In genomic region chr11:11856638-11857037, GRCh38 we compare ENCODE assay signal across 13 cellular contexts. TPM values are rescaled to one million over a fixed set of nuclear protein-coding genes. Genes with fewer than 3 reads are reported as not detected.
DNase-seq lines count a peak whose midpoint lies in the region; ATAC-seq lines count a peak whose summit lies in the region.
"Had no signal": no experiment of that assay in that cellular context is flagged by ENCODE, and none has a peak within 500 bp of the region (broad histone marks: within the 10 kb centered on the region; RNA-seq: fewer than 3 reads in every experiment).

No MANE protein-coding gene starts in this region.

- H3K36me3 Mint-ChIP-seq in central memory CD8-positive, alpha-beta T cell (ENCODE audit: insufficient read depth), result peaks cover 4% of the 10 kb centered on the region
- no peaks in the 10 kb centered on the region for H3K36me3 Mint-ChIP-seq in stimulated activated effector memory CD8-positive, alpha-beta T cell treated with anti-CD3 and anti-CD28 coated beads, Interleukin-12 subunit alpha, Interleukin-12 subunit beta, amount 100 ng/mL, for 72 hours

- in situ Hi-C loops in ACHN (cut with HindIII; ENCODE audit: low pct_ligation_motif_present, low pct_unique_long_range_greater_than_20kb, low sequenced_read_pairs), result no loop called here

- peak; percentile 19 for DNase-seq in activated CD8-positive, alpha-beta memory T cell treated with anti-CD3 and anti-CD28 coated beads, Interleukin-2, amount 50 U/mL, for 4 hours
- DNase-seq in activated CD8-positive, alpha-beta memory T cell treated with anti-CD3 and anti-CD28 coated beads for 24 hours, result no peak
- peak; percentile 88 for DNase-seq in Jurkat, Clone E6-1 (ENCODE audit: low read depth, low spot score)
- no peak for DNase-seq in central memory CD8-positive, alpha-beta T cell (ENCODE audit: low spot score in 2 of 2)
- DNase-seq in stimulated activated effector memory CD8-positive, alpha-beta T cell treated with anti-CD3 and anti-CD28 coated beads, Interleukin-12 subunit alpha, Interleukin-12 subunit beta, amount 100 ng/mL, for 72 hours (ENCODE audit: low spot score in 2 of 2), result no peak
- no peak for DNase-seq in NCI-H2029 (lab: John Stamatoyannopoulos, UW)
- DNase-seq in ACHN, result no peak
- DNase-seq in T1000 (lab: John Stamatoyannopoulos, UW), result no peak
- DNase-seq: NCI-H1048; stimulated activated CD4-positive, alpha-beta T cell treated with anti-CD3 and anti-CD28 coated beads, Interleukin-15, amount 100 ng/mL, for 24 hours had no signal

- no peaks in the 10 kb centered on the region for H3K27me3 Mint-ChIP-seq in central memory CD8-positive, alpha-beta T cell

- no peaks in the 10 kb centered on the region for H3K9me3 Mint-ChIP-seq in central memory CD8-positive, alpha-beta T cell
- no peaks in the 10 kb centered on the region for H3K9me3 Mint-ChIP-seq in stimulated activated effector memory CD8-positive, alpha-beta T cell treated with anti-CD3 and anti-CD28 coated beads, Interleukin-12 subunit alpha, Interleukin-12 subunit beta, amount 100 ng/mL, for 72 hours
- H3K9me3 Mint-ChIP-seq: activated T-helper 2 cell treated with anti-CD3 and anti-CD28 coated beads, Interferon-gamma antibody, Interleukin-2, Interleukin-4, amounts not matched to agents 10 μg/mL and 5 μg/mL and 100 μg/mL, durations not matched to agents 14 hours and 24 hours and 36 hours had no signal

- H3K4me3 ChIP-seq in Jurkat, Clone E6-1 (ENCODE audit: low read length), result no peak overlapping the region
- H3K4me3 ChIP-seq: SJSA1, thoracic aorta had no signal

- ATAC-seq in central memory CD8-positive, alpha-beta T cell (replicated peaks; ENCODE audit: extremely low read depth, poor library complexity, severe bottlenecking), result peak; percentile 67
- peak; percentile 87 for ATAC-seq in stimulated activated effector memory CD8-positive, alpha-beta T cell treated with anti-CD3 and anti-CD28 coated beads, Interleukin-12 subunit alpha, Interleukin-12 subunit beta, amount 100 ng/mL, for 72 hours

- H3K4me1 Mint-ChIP-seq in central memory CD8-positive, alpha-beta T cell, result peaks cover 58% of the 10 kb centered on the region
- peaks cover 61% of the 10 kb centered on the region for H3K4me1 Mint-ChIP-seq in stimulated activated effector memory CD8-positive, alpha-beta T cell treated with anti-CD3 and anti-CD28 coated beads, Interleukin-12 subunit alpha, Interleukin-12 subunit beta, amount 100 ng/mL, for 72 hours

- peak overlapping the region; percentile 25 for H3K4me3 Mint-ChIP-seq in central memory CD8-positive, alpha-beta T cell
- H3K4me3 Mint-ChIP-seq in stimulated activated effector memory CD8-positive, alpha-beta T cell treated with anti-CD3 and anti-CD28 coated beads, Interleukin-12 subunit alpha, Interleukin-12 subunit beta, amount 100 ng/mL, for 72 hours, result no peak overlapping the region

- no peak overlapping the region for H3K27ac Mint-ChIP-seq in central memory CD8-positive, alpha-beta T cell (ENCODE audit: low read depth)
- H3K27ac Mint-ChIP-seq in stimulated activated effector memory CD8-positive, alpha-beta T cell treated with anti-CD3 and anti-CD28 coated beads, Interleukin-12 subunit alpha, Interleukin-12 subunit beta, amount 100 ng/mL, for 72 hours, result no peak overlapping the region
- H3K27ac Mint-ChIP-seq: activated T-helper 2 cell treated with anti-CD3 and anti-CD28 coated beads, Interferon-gamma antibody, Interleukin-2, Interleukin-4, amounts not matched to agents 10 μg/mL and 5 μg/mL and 100 μg/mL, durations not matched to agents 14 hours and 24 hours and 36 hours had no signal

RNA-seq across cellular contexts. Expression of gene USP47, which starts 14.9 kb away (rescaled TPM):
- 28.3 TPM for polyA plus RNA-seq in Jurkat, Clone E6-1 (2012; ENCODE audit: insufficient read depth, insufficient read length)

Comparison
In these comparisons a context has a peak if more than half of its experiments do, and no peak if none do; other contexts are left out.
1. DNase-seq: peak in activated CD8-positive, alpha-beta memory T cell treated with anti-CD3 and anti-CD28 coated beads, Interleukin-2, amount 50 U/mL, for 4 hours (single experiment) and Jurkat, Clone E6-1 (single experiment); none in activated CD8-positive, alpha-beta memory T cell treated with anti-CD3 and anti-CD28 coated beads for 24 hours (single experiment), central memory CD8-positive, alpha-beta T cell (0 of 2), stimulated activated effector memory CD8-positive, alpha-beta T cell treated with anti-CD3 and anti-CD28 coated beads, Interleukin-12 subunit alpha, Interleukin-12 subunit beta, amount 100 ng/mL, for 72 hours (0 of 2), NCI-H2029 (single experiment), ACHN (single experiment) and T1000 (single experiment).